19 cellular contexts compared by ENCODE assay signal in genomic region chr19:16098821-16099220, GRCh38. TPM values are rescaled to one million over a fixed set of nuclear protein-coding genes. Genes with fewer than 3 reads are reported as not detected.
"Had no signal": no experiment of that assay in that cellular context is flagged by ENCODE, and none has a peak within 500 bp of the region (broad histone marks: within the 10 kb centered on the region; RNA-seq: fewer than 3 reads in every experiment).

No MANE protein-coding gene starts in this region.

- H3K27me3 ChIP-seq: gastrocnemius medialis, tibial artery had no signal

- H3K4me1 ChIP-seq: gastrocnemius medialis had no signal

- H2AFZ ChIP-seq: parathyroid adenoma had no signal

- FAIRE-seq: TTC549 had no signal

- DNase-seq: activated B cell treated with CpG ODN at 0.5 μM for 24 hours; activated CD4-positive, alpha-beta T cell treated with anti-CD3 and anti-CD28 coated beads for 48 hours; activated CD8-positive, alpha-beta memory T cell treated with anti-CD3 and anti-CD28 coated beads, Interleukin-2, amount 50 U/mL, for 4 hours; activated CD8-positive, alpha-beta T cell treated with anti-CD3 and anti-CD28 coated beads, Interleukin-2, amount 10 ng/mL, durations not matched to agents 7 days and 5 days; activated gamma-delta T cell treated with Interleukin-2 at 50 U/mL for 16 hours; activated T-cell treated with anti-CD3 and anti-CD28 coated beads, Interleukin-2, amount 50 U/mL, for 48 hours; amygdala; effector memory CD4-positive, alpha-beta T cell; gastrocnemius medialis; islet precursor cell; naive B cell; retina; stimulated activated CD4-positive, alpha-beta T cell treated with anti-CD3 and anti-CD28 coated beads, Interleukin-15, amount 100 ng/mL, for 24 hours; stimulated activated CD4-positive, alpha-beta T cell treated with anti-CD3 and anti-CD28 coated beads, Interleukin-4, amount 100 ng/mL, for 1 hour; stimulated activated naive B cell treated with anti-CD40 and anti-IgM and Interleukin-4, amounts not matched to agents 10 μg/mL and 1 μg/mL and 100 μg/mL, for 72 hours; tibial artery had no signal

- H3K9ac ChIP-seq: parathyroid adenoma had no signal

- H3K9me3 ChIP-seq: gastrocnemius medialis, tibial artery had no signal

- H3K4me3 ChIP-seq: gastrocnemius medialis, tibial artery had no signal

- H3K27ac ChIP-seq: gastrocnemius medialis, parathyroid adenoma had no signal

- ATAC-seq: activated CD8-positive, alpha-beta T cell treated with anti-CD3 and anti-CD28 coated beads, Interleukin-2, amount 10 ng/mL, durations not matched to agents 7 days and 5 days; gastrocnemius medialis; stimulated activated naive B cell treated with anti-CD40 and anti-IgM and Interleukin-4, amounts not matched to agents 10 μg/mL and 1 μg/mL and 100 μg/mL, for 72 hours had no signal

RNA-seq across cellular contexts. Expression of gene HSH2D, which starts 44.7 kb away (rescaled TPM):
- total RNA-seq: gastrocnemius medialis, lung microvascular endothelial cell had no signal
